ENCODE assay signal across 8 cellular contexts in genomic region chr2:161063074-161063945, GRCh38.
DNase-seq lines count a peak whose midpoint lies in the region; TF ChIP-seq lines count a peak whose summit lies in the region.

No MANE protein-coding gene starts in this region.

- intact Hi-C loops in activated T-helper 2 cell treated with anti-CD3 and anti-CD28 coated beads, Interferon-gamma antibody, Interleukin-2, Interleukin-4, amounts not matched to agents 10 μg/mL and 5 μg/mL and 100 μg/mL, durations not matched to agents 14 hours and 24 hours and 36 hours (cut with micrococcal nuclease) = loop anchor here (1.0 kb wide), 1 partner anchor 69 kb away; no protein-coding TSS in a partner anchor
- intact Hi-C loops in testis (cut with DNase I; ENCODE audit: low total_unique reads) = no loop called here

- peak; percentile 93 for TF ChIP-seq CTCF in foreskin fibroblast (IDR thresholded peaks at IDR 0.05; ENCODE audit: low read depth, low read length)
- TF ChIP-seq CTCF in testis (IDR thresholded peaks at IDR 0.05) = peak; percentile 64 to 85 (median 73)

- peaks cover 11% of the 10 kb centered on the region for H3K4me1 Mint-ChIP-seq in activated T-helper 2 cell treated with anti-CD3 and anti-CD28 coated beads, Interferon-gamma antibody, Interleukin-2, Interleukin-4, amounts not matched to agents 10 μg/mL and 5 μg/mL and 100 μg/mL, durations not matched to agents 14 hours and 24 hours and 36 hours (ENCODE audit: low read depth)

- peaks cover 7% of the 10 kb centered on the region for H3K27me3 Mint-ChIP-seq in activated T-helper 2 cell treated with anti-CD3 and anti-CD28 coated beads, Interferon-gamma antibody, Interleukin-2, Interleukin-4, amounts not matched to agents 10 μg/mL and 5 μg/mL and 100 μg/mL, durations not matched to agents 14 hours and 24 hours and 36 hours (ENCODE audit: low read depth)

- peak overlapping the region in 1 of 2 donors; percentile 38 for H3K4me3 ChIP-seq in foreskin fibroblast (ENCODE audit: low read depth in 1 of 2, low read length in 2 of 2)
- no peak overlapping the region for H3K4me3 ChIP-seq in testis

- TF ChIP-seq POLR2A in testis (IDR thresholded peaks at IDR 0.05) = no peak

- no peak overlapping the region for H3K4me3 Mint-ChIP-seq in activated T-helper 2 cell treated with anti-CD3 and anti-CD28 coated beads, Interferon-gamma antibody, Interleukin-2, Interleukin-4, amounts not matched to agents 10 μg/mL and 5 μg/mL and 100 μg/mL, durations not matched to agents 14 hours and 24 hours and 36 hours (ENCODE audit: low read depth)

- no peak overlapping the region for H3K27ac Mint-ChIP-seq in activated T-helper 2 cell treated with anti-CD3 and anti-CD28 coated beads, Interferon-gamma antibody, Interleukin-2, Interleukin-4, amounts not matched to agents 10 μg/mL and 5 μg/mL and 100 μg/mL, durations not matched to agents 14 hours and 24 hours and 36 hours

- no peaks in the 10 kb centered on the region for H3K27me3 ChIP-seq in testis

- DNase-seq in GDM1 (lab: John Stamatoyannopoulos, UW) (peak; percentile 30), GOT3 (lab: John Stamatoyannopoulos, UW) (peak; percentile 37), LHCN-M2 (ENCODE audit: low read depth) (peak; percentile 84), RKO (ENCODE audit: low spot score) (peak; percentile 77), foreskin fibroblast (peak; percentile 72 to 90), occipital lobe (lab: John Stamatoyannopoulos, UW) (peak; percentile 67), testis (peak; percentile 88)
- peak; percentile 47 for DNase-seq in activated T-helper 2 cell treated with anti-CD3 and anti-CD28 coated beads, Interferon-gamma antibody, Interleukin-2, Interleukin-4, amounts not matched to agents 10 μg/mL and 5 μg/mL and 100 μg/mL, durations not matched to agents 14 hours and 24 hours and 36 hours (ENCODE audit: low spot score)

- H3K36me3 ChIP-seq in testis (ENCODE audit: low read depth, missing control alignments) = no peaks in the 10 kb centered on the region

- 32 to 33% methylated on average over 8 of the region's 8 CpGs for WGBS in testis, 2 donors

- no peaks in the 10 kb centered on the region for H3K9me3 ChIP-seq in testis

- H3K36me3 Mint-ChIP-seq in activated T-helper 2 cell treated with anti-CD3 and anti-CD28 coated beads, Interferon-gamma antibody, Interleukin-2, Interleukin-4, amounts not matched to agents 10 μg/mL and 5 μg/mL and 100 μg/mL, durations not matched to agents 14 hours and 24 hours and 36 hours (ENCODE audit: low read depth) = no peaks in the 10 kb centered on the region

- peaks cover 12% of the 10 kb centered on the region for H3K4me1 ChIP-seq in testis

- no peaks in the 10 kb centered on the region for H3K9me3 Mint-ChIP-seq in activated T-helper 2 cell treated with anti-CD3 and anti-CD28 coated beads, Interferon-gamma antibody, Interleukin-2, Interleukin-4, amounts not matched to agents 10 μg/mL and 5 μg/mL and 100 μg/mL, durations not matched to agents 14 hours and 24 hours and 36 hours

- H3K27ac ChIP-seq in testis = no peak overlapping the region

Comparison
In these comparisons a context has a peak if more than half of its experiments do, and no peak if none do; other contexts are left out.
1. DNase-seq: peak in every context shown above with its lines; median percentile 88 in testis; 84 in LHCN-M2; 81 in foreskin fibroblast; 77 in RKO; 67 in occipital lobe; 47 in activated T-helper 2 cell treated with anti-CD3 and anti-CD28 coated beads, Interferon-gamma antibody, Interleukin-2, Interleukin-4, amounts not matched to agents 10 μg/mL and 5 μg/mL and 100 μg/mL, durations not matched to agents 14 hours and 24 hours and 36 hours; 37 in GOT3; 30 in GDM1.